Comparison of ENCODE assay signal across 8 cellular contexts in genomic region chr6:7542878-7543394, GRCh38. TPM values are rescaled to one million over a fixed set of nuclear protein-coding genes. Genes with fewer than 3 reads are reported as not detected.
DNase-seq lines count a peak whose midpoint lies in the region; ATAC-seq, FAIRE-seq and TF ChIP-seq lines count a peak whose summit lies in the region.

No MANE protein-coding gene starts in this region.

- ATAC-seq in GM21723 (IDR thresholded peaks at IDR 0.05; ENCODE audit: unreplicated experiment): no peak
- no peak for ATAC-seq in activated naive CD4-positive, alpha-beta T cell treated with anti-CD3 and anti-CD28 coated beads, Interleukin-2, amount 50 U/mL, for 72 hours

- no peaks in the 10 kb centered on the region for H3K9me3 Mint-ChIP-seq in activated naive CD4-positive, alpha-beta T cell treated with anti-CD3 and anti-CD28 coated beads, Interleukin-2, amount 50 U/mL, for 72 hours

- no peak overlapping the region for H3K27ac Mint-ChIP-seq in activated naive CD4-positive, alpha-beta T cell treated with anti-CD3 and anti-CD28 coated beads, Interleukin-2, amount 50 U/mL, for 72 hours

- DNase-seq in AG10803 (ENCODE audit: low read depth) (peak; percentile 78), HTR-8/SVneo (ENCODE audit: insufficient read length, low spot score) (peak; percentile 53), ascending aorta (ENCODE audit: low spot score in 2 of 2) (no peak), RCC 7860 (ENCODE audit: low spot score) (no peak)
- DNase-seq in activated naive CD4-positive, alpha-beta T cell treated with anti-CD3 and anti-CD28 coated beads, Interleukin-2, amount 50 U/mL, for 72 hours (ENCODE audit: low spot score in 2 of 2): no peak

- no peak overlapping the region for H3K9ac ChIP-seq in skeletal muscle tissue (ENCODE audit: low read depth in 1 of 3, low read length in 3 of 3)

- no peaks in the 10 kb centered on the region for H3K9me3 ChIP-seq in ascending aorta
- H3K9me3 ChIP-seq in skeletal muscle tissue (ENCODE audit: control insufficient read depth in 3 of 3, low read length in 3 of 3): no peaks in the 10 kb centered on the region

- H3K27me3 ChIP-seq in ascending aorta (peaks cover 12% of the 10 kb centered on the region), skeletal muscle tissue (ENCODE audit: control insufficient read depth in 3 of 3, insufficient read depth in 3 of 3, low read length in 3 of 3) (peaks cover 43 to 60% (median 45%) of the 10 kb centered on the region in 3 donors)

- H3K36me3 ChIP-seq in ascending aorta (no peaks in the 10 kb centered on the region), skeletal muscle tissue (ENCODE audit: control insufficient read depth in 3 of 3, insufficient read depth in 3 of 3, low read length in 3 of 3) (no peaks in the 10 kb centered on the region)

- H3K36me3 Mint-ChIP-seq in activated naive CD4-positive, alpha-beta T cell treated with anti-CD3 and anti-CD28 coated beads, Interleukin-2, amount 50 U/mL, for 72 hours: peaks cover 0 to 5% of the 10 kb centered on the region in 2 donors

- H3K4me3 ChIP-seq in AG10803 (ENCODE audit: low read length) (peak overlapping the region; percentile 77), ascending aorta (peak overlapping the region; percentile 63 to 76), iPS-11a (ENCODE audit: low read depth, low read length) (peak overlapping the region; percentile 77), skeletal muscle tissue (ENCODE audit: low read length in 3 of 3) (peak overlapping the region; percentile 38 to 66 (median 65))

- peaks cover 8 to 16% of the 10 kb centered on the region in 2 donors for H3K4me1 ChIP-seq in ascending aorta
- H3K4me1 ChIP-seq in skeletal muscle tissue (ENCODE audit: control insufficient read depth in 3 of 3, insufficient read depth in 3 of 3, low read length in 3 of 3): peaks cover 8 to 14% (median 11%) of the 10 kb centered on the region in 3 donors

- H3K27ac ChIP-seq in ascending aorta (no peak overlapping the region), skeletal muscle tissue (ENCODE audit: low read depth, low read length) (no peak overlapping the region)

- intact Hi-C loops in ascending aorta (cut with DNase I): no loop called here

- FAIRE-seq in HTR-8/SVneo (lab: Jason Lieb, UNC) (no peak), RCC 7860 (lab: Jason Lieb, UNC) (no peak)

- TF ChIP-seq CTCF in AG10803 (conservative IDR thresholded peaks at IDR 0.05; ENCODE audit: low read length) (no peak), ascending aorta (IDR thresholded peaks at IDR 0.05) (no peak)

RNA-seq across cellular contexts. Expression of gene DSP, which starts 1.5 kb away (rescaled TPM):
- total RNA-seq in ascending aorta: 7.2 TPM
- 3.1 TPM for total RNA-seq in skeletal muscle tissue
- under 1 TPM in 1 of 2 donors, not detected in 1; 0.14 TPM for total RNA-seq in activated naive CD4-positive, alpha-beta T cell treated with anti-CD3 and anti-CD28 coated beads, Interleukin-2, amount 50 U/mL, for 72 hours

RNA-seq across cellular contexts. Expression of gene SNRNP48, which starts 47.1 kb away (rescaled TPM):
- total RNA-seq in ascending aorta (1.3 TPM), skeletal muscle tissue (7.3 TPM)
- 10 to 100 TPM; 20.3 to 31.1 TPM for total RNA-seq in activated naive CD4-positive, alpha-beta T cell treated with anti-CD3 and anti-CD28 coated beads, Interleukin-2, amount 50 U/mL, for 72 hours

Comparison
In these comparisons a context has a peak if more than half of its experiments do, and no peak if none do; other contexts are left out.
1. DNase-seq: peak in AG10803 (single experiment) and HTR-8/SVneo (single experiment); none in ascending aorta (0 of 2), RCC 7860 (single experiment) and activated naive CD4-positive, alpha-beta T cell treated with anti-CD3 and anti-CD28 coated beads, Interleukin-2, amount 50 U/mL, for 72 hours (0 of 2).
2. Peak in every context shown above with its lines, with median percentiles within 50 percentile points of each other: H3K4me3 ChIP-seq.